Comparison of ENCODE assay signal across 15 cellular contexts in genomic region chr12:94671917-94672316, GRCh38. TPM values are rescaled to one million over a fixed set of nuclear protein-coding genes. Genes with fewer than 3 reads are reported as not detected.
DNase-seq lines count a peak whose midpoint lies in the region; ATAC-seq and TF ChIP-seq lines count a peak whose summit lies in the region.
"Had no signal": no experiment of that assay in that cellular context is flagged by ENCODE, and none has a peak within 500 bp of the region (broad histone marks: within the 10 kb centered on the region; RNA-seq: fewer than 3 reads in every experiment).

No MANE protein-coding gene starts in this region.

- no peak overlapping the region for H3K9ac ChIP-seq in smooth muscle cell (ENCODE audit: low read depth)
- H3K9ac ChIP-seq: BLaER1 treated with 17β-estradiol and CSF1 and Interleukin-3, amounts not matched to agents 10 nM and 100 nM; KMS-11 had no signal

- H3K4me1 ChIP-seq in smooth muscle cell (ENCODE audit: low read depth): peaks cover 10% of the 10 kb centered on the region

- no peaks in the 10 kb centered on the region for H3F3A ChIP-seq in smooth muscle cell (ENCODE audit: low read depth)

- no peak overlapping the region for H2AFZ ChIP-seq in smooth muscle cell (ENCODE audit: low read depth)

- DNase-seq in COR-L47 (lab: John Stamatoyannopoulos, UW): peak; percentile 76
- DNase-seq in LNCaP clone FGC (ENCODE audit: low read depth): peak; percentile 33
- DNase-seq in NCI-H446 treated with DMSO at 0.1 percent for 48 hours (lab: John Stamatoyannopoulos, UW): peak; percentile 26
- no peak for DNase-seq in smooth muscle cell (lab: John Stamatoyannopoulos, UW; ENCODE audit: unreplicated experiment)
- DNase-seq: ACHN; CD4-positive, CD25-positive, alpha-beta regulatory T cell; GF-D8; H7 had no signal

- WGBS in smooth muscle cell (ENCODE audit: low lambda C conversion rate): 91% methylated on average over 1 of the region's 1 CpG

- no peak for ATAC-seq in GM18517 (IDR thresholded peaks at IDR 0.05; ENCODE audit: unreplicated experiment)
- ATAC-seq in GM19324 (IDR thresholded peaks at IDR 0.05; ENCODE audit: low FRiP score, unreplicated experiment): no peak
- ATAC-seq: GM23338, HepG2 had no signal

- H3K4me3 ChIP-seq in LNCaP clone FGC (ENCODE audit: low read depth, low read length) (no peak overlapping the region), smooth muscle cell (no peak overlapping the region)
- H3K4me3 ChIP-seq: BLaER1 treated with 17β-estradiol and CSF1 and Interleukin-3, amounts not matched to agents 10 nM and 100 nM; GM23338 had no signal

- no peaks in the 10 kb centered on the region for H3K27me3 ChIP-seq in smooth muscle cell (ENCODE audit: low read depth)
- H3K27me3 ChIP-seq: BLaER1 treated with 17β-estradiol and CSF1 and Interleukin-3, amounts not matched to agents 10 nM and 100 nM had no signal

- H3K4me2 ChIP-seq in smooth muscle cell: no peak overlapping the region
- H3K4me2 ChIP-seq: BLaER1 treated with 17β-estradiol and CSF1 and Interleukin-3, amounts not matched to agents 10 nM and 100 nM; GM23338; KMS-11 had no signal

- H3K9me3 ChIP-seq in smooth muscle cell (replicated peaks; ENCODE audit: low read depth): no peaks in the 10 kb centered on the region
- H3K9me3 ChIP-seq: BLaER1 treated with 17β-estradiol and CSF1 and Interleukin-3, amounts not matched to agents 10 nM and 100 nM had no signal

- H3K27ac ChIP-seq in VCaP (peak overlapping the region; percentile 34), smooth muscle cell (ENCODE audit: low read depth) (no peak overlapping the region)
- H3K27ac ChIP-seq: BLaER1 treated with 17β-estradiol and CSF1 and Interleukin-3, amounts not matched to agents 10 nM and 100 nM; KMS-11 had no signal

- H3K79me2 ChIP-seq in smooth muscle cell (ENCODE audit: low read depth): no peaks in the 10 kb centered on the region

- TF ChIP-seq CTCF in LNCaP clone FGC (IDR thresholded peaks at IDR 0.05; ENCODE audit: control insufficient read depth, extremely low read depth, insufficient read depth): no peak
- no peak for TF ChIP-seq CTCF in VCaP (conservative IDR thresholded peaks at IDR 0.05)
- TF ChIP-seq CTCF in smooth muscle cell (IDR thresholded peaks at IDR 0.05; ENCODE audit: borderline replicate concordance, insufficient read depth, poor library complexity, severe bottlenecking): no peak

- no peaks in the 10 kb centered on the region for H4K20me1 ChIP-seq in smooth muscle cell (ENCODE audit: low read depth)
- H4K20me1 ChIP-seq: BLaER1 treated with 17β-estradiol and CSF1 and Interleukin-3, amounts not matched to agents 10 nM and 100 nM had no signal

- H3K36me3 ChIP-seq in smooth muscle cell (ENCODE audit: low read depth): no peaks in the 10 kb centered on the region
- H3K36me3 ChIP-seq: BLaER1 treated with 17β-estradiol and CSF1 and Interleukin-3, amounts not matched to agents 10 nM and 100 nM had no signal

RNA-seq across cellular contexts. Expression of gene TMCC3, which starts 21.6 kb away (rescaled TPM):
- total RNA-seq in smooth muscle cell: 10.3 and 11.2 TPM in 2 replicates
- 4.4 and 7.0 TPM in 2 replicates for polyA plus RNA-seq in smooth muscle cell
- total RNA-seq: HepG2 had no signal
- polyA plus RNA-seq: HepG2 had no signal
